1 cellular context compared by ENCODE assay signal in the genomic region with DNA sequence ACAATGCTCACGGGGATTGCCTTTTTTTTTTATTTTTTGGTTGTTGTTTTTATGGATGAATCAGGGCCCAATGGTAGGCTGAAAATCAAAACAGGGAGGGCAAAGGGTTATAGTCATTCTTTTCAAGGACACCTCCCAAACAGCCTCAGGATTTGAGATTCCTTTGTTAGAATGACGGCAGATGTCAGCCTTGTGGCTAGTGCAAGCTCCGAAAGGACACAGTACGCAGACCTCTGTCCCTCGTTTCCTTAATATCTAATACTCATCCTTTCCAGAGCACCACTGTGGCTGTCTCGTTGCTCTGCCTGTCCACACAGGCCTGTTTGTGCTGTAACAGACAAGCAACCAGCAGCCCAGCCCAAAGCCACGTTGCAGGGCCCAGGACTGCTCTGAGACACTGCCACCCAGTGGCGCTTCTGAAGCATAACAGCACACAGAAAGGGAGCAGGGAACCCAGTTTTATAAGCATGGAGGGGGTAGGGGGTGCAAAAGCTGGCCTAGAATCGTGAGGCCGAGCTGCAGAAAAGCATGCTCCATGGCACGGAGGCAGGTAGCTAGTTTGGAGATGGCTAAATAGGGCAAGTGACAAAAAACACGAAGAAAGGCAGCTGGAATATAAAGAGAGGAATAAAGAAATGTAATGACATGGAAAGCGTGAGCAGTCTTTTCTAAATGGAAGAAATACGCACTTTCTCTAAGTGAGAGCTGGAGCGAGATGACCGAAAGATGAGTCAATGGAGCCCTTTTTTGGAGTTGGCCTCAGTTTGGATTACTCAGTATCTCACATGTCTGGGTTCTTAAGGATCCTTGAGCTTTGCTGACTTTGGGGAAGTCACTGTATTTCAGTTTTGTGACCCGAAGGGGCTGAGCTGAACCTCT.
TF ChIP-seq lines count a peak whose summit lies in the region.

No MANE protein-coding gene starts in this region.

TF ChIP-seq in HepG2, 621 proteins besides CTCF, POLR2A, EP300 and RAD21 (continued from another document and continues in another):
- TF ChIP-seq, protein P1, sequence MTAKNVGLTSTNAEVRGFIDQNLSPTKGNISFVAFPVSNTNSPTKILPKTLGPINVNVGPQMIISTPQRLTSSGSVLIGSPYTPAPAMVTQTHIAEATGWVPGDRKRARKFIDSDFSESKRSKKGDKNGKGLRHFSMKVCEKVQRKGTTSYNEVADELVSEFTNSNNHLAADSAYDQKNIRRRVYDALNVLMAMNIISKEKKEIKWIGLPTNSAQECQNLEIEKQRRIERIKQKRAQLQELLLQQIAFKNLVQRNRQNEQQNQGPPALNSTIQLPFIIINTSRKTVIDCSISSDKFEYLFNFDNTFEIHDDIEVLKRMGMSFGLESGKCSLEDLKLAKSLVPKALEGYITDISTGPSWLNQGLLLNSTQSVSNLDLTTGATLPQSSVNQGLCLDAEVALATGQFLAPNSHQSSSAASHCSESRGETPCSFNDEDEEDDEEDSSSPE (CRISPR knock-in tag; IDR thresholded peaks at IDR 0.05), result no peak
- peak; percentile 56 for TF ChIP-seq FOSL2 (CRISPR knock-in tag; IDR thresholded peaks at IDR 0.05)
- TF ChIP-seq FOXA3 (CRISPR knock-in tag; IDR thresholded peaks at IDR 0.05), result peak; percentile 42; the same call in 1 of the 2 replicates
- peak in 1 of 2 experiments; percentile 49; a peak in 1 of 4 replicates for TF ChIP-seq KLF16 (CRISPR knock-in tag; IDR thresholded peaks at IDR 0.05)
- TF ChIP-seq HOXA7 (CRISPR knock-in tag; IDR thresholded peaks at IDR 0.05), result no peak
- TF ChIP-seq ZNF350 (CRISPR knock-in tag; IDR thresholded peaks at IDR 0.05; ENCODE audit: borderline replicate concordance, low read depth), result peak; percentile 39; the same call in 1 of the 2 replicates
- TF ChIP-seq, protein P2, sequence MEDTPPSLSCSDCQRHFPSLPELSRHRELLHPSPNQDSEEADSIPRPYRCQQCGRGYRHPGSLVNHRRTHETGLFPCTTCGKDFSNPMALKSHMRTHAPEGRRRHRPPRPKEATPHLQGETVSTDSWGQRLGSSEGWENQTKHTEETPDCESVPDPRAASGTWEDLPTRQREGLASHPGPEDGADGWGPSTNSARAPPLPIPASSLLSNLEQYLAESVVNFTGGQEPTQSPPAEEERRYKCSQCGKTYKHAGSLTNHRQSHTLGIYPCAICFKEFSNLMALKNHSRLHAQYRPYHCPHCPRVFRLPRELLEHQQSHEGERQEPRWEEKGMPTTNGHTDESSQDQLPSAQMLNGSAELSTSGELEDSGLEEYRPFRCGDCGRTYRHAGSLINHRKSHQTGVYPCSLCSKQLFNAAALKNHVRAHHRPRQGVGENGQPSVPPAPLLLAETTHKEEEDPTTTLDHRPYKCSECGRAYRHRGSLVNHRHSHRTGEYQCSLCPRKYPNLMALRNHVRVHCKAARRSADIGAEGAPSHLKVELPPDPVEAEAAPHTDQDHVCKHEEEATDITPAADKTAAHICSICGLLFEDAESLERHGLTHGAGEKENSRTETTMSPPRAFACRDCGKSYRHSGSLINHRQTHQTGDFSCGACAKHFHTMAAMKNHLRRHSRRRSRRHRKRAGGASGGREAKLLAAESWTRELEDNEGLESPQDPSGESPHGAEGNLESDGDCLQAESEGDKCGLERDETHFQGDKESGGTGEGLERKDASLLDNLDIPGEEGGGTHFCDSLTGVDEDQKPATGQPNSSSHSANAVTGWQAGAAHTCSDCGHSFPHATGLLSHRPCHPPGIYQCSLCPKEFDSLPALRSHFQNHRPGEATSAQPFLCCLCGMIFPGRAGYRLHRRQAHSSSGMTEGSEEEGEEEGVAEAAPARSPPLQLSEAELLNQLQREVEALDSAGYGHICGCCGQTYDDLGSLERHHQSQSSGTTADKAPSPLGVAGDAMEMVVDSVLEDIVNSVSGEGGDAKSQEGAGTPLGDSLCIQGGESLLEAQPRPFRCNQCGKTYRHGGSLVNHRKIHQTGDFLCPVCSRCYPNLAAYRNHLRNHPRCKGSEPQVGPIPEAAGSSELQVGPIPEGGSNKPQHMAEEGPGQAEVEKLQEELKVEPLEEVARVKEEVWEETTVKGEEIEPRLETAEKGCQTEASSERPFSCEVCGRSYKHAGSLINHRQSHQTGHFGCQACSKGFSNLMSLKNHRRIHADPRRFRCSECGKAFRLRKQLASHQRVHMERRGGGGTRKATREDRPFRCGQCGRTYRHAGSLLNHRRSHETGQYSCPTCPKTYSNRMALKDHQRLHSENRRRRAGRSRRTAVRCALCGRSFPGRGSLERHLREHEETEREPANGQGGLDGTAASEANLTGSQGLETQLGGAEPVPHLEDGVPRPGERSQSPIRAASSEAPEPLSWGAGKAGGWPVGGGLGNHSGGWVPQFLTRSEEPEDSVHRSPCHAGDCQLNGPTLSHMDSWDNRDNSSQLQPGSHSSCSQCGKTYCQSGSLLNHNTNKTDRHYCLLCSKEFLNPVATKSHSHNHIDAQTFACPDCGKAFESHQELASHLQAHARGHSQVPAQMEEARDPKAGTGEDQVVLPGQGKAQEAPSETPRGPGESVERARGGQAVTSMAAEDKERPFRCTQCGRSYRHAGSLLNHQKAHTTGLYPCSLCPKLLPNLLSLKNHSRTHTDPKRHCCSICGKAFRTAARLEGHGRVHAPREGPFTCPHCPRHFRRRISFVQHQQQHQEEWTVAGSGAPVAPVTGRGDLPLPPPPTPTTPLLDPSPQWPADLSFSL (CRISPR knock-in tag; IDR thresholded peaks at IDR 0.05), result no peak; the same call in 1 of the 2 replicates
- no peak for TF ChIP-seq NONO (IDR thresholded peaks at IDR 0.05)
- TF ChIP-seq NONO (CRISPR knock-in tag; conservative IDR thresholded peaks at IDR 0.05), result 0 out of 2 replicates have a peak, but pooled peaks have one; percentile 36
- TF ChIP-seq ZNF746 (CRISPR knock-in tag; IDR thresholded peaks at IDR 0.05), result 0 out of 2 replicates have a peak, but pooled peaks have one; percentile 27
- TF ChIP-seq, protein P3, sequence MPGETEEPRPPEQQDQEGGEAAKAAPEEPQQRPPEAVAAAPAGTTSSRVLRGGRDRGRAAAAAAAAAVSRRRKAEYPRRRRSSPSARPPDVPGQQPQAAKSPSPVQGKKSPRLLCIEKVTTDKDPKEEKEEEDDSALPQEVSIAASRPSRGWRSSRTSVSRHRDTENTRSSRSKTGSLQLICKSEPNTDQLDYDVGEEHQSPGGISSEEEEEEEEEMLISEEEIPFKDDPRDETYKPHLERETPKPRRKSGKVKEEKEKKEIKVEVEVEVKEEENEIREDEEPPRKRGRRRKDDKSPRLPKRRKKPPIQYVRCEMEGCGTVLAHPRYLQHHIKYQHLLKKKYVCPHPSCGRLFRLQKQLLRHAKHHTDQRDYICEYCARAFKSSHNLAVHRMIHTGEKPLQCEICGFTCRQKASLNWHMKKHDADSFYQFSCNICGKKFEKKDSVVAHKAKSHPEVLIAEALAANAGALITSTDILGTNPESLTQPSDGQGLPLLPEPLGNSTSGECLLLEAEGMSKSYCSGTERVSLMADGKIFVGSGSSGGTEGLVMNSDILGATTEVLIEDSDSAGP (CRISPR knock-in tag; IDR thresholded peaks at IDR 0.05; ENCODE audit: borderline replicate concordance), result peak; percentile 69
- no peak for TF ChIP-seq PCBP1 (IDR thresholded peaks at IDR 0.05; ENCODE audit: borderline replicate concordance, low read depth, low read length)
- peak; percentile 21; the same call in 1 of the 2 replicates for TF ChIP-seq GABPB1 (CRISPR knock-in tag; IDR thresholded peaks at IDR 0.05)
- TF ChIP-seq MYC (CRISPR knock-in tag; IDR thresholded peaks at IDR 0.05; ENCODE audit: borderline replicate concordance), result peak; percentile 87; the same call in 1 of the 2 replicates
- TF ChIP-seq ZNF225 (CRISPR knock-in tag; IDR thresholded peaks at IDR 0.05), result peak; percentile 43; the same call in 1 of the 2 replicates
- TF ChIP-seq, protein P4, sequence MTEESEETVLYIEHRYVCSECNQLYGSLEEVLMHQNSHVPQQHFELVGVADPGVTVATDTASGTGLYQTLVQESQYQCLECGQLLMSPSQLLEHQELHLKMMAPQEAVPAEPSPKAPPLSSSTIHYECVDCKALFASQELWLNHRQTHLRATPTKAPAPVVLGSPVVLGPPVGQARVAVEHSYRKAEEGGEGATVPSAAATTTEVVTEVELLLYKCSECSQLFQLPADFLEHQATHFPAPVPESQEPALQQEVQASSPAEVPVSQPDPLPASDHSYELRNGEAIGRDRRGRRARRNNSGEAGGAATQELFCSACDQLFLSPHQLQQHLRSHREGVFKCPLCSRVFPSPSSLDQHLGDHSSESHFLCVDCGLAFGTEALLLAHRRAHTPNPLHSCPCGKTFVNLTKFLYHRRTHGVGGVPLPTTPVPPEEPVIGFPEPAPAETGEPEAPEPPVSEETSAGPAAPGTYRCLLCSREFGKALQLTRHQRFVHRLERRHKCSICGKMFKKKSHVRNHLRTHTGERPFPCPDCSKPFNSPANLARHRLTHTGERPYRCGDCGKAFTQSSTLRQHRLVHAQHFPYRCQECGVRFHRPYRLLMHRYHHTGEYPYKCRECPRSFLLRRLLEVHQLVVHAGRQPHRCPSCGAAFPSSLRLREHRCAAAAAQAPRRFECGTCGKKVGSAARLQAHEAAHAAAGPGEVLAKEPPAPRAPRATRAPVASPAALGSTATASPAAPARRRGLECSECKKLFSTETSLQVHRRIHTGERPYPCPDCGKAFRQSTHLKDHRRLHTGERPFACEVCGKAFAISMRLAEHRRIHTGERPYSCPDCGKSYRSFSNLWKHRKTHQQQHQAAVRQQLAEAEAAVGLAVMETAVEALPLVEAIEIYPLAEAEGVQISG (CRISPR knock-in tag; IDR thresholded peaks at IDR 0.05), result peak; percentile 53; the same call in 1 of the 2 replicates
- TF ChIP-seq ZSCAN21 (CRISPR knock-in tag; IDR thresholded peaks at IDR 0.05; ENCODE audit: borderline replicate concordance), result 0 out of 2 replicates have a peak, but pooled peaks have one; percentile 51
- TF ChIP-seq GATAD2A (CRISPR knock-in tag; IDR thresholded peaks at IDR 0.05), result peak; percentile 69
- no peak for TF ChIP-seq NFATC3 (CRISPR knock-in tag; IDR thresholded peaks at IDR 0.05)
- TF ChIP-seq, protein P5, sequence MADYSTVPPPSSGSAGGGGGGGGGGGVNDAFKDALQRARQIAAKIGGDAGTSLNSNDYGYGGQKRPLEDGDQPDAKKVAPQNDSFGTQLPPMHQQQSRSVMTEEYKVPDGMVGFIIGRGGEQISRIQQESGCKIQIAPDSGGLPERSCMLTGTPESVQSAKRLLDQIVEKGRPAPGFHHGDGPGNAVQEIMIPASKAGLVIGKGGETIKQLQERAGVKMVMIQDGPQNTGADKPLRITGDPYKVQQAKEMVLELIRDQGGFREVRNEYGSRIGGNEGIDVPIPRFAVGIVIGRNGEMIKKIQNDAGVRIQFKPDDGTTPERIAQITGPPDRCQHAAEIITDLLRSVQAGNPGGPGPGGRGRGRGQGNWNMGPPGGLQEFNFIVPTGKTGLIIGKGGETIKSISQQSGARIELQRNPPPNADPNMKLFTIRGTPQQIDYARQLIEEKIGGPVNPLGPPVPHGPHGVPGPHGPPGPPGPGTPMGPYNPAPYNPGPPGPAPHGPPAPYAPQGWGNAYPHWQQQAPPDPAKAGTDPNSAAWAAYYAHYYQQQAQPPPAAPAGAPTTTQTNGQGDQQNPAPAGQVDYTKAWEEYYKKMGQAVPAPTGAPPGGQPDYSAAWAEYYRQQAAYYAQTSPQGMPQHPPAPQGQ (CRISPR knock-in tag; IDR thresholded peaks at IDR 0.05; ENCODE audit: borderline replicate concordance), result 0 out of 2 replicates have a peak, but pooled peaks have one; percentile 66
- peak; percentile 39; the same call in 1 of the 2 replicates for TF ChIP-seq ZMYM4 (CRISPR knock-in tag; IDR thresholded peaks at IDR 0.05)
- TF ChIP-seq, protein P6, sequence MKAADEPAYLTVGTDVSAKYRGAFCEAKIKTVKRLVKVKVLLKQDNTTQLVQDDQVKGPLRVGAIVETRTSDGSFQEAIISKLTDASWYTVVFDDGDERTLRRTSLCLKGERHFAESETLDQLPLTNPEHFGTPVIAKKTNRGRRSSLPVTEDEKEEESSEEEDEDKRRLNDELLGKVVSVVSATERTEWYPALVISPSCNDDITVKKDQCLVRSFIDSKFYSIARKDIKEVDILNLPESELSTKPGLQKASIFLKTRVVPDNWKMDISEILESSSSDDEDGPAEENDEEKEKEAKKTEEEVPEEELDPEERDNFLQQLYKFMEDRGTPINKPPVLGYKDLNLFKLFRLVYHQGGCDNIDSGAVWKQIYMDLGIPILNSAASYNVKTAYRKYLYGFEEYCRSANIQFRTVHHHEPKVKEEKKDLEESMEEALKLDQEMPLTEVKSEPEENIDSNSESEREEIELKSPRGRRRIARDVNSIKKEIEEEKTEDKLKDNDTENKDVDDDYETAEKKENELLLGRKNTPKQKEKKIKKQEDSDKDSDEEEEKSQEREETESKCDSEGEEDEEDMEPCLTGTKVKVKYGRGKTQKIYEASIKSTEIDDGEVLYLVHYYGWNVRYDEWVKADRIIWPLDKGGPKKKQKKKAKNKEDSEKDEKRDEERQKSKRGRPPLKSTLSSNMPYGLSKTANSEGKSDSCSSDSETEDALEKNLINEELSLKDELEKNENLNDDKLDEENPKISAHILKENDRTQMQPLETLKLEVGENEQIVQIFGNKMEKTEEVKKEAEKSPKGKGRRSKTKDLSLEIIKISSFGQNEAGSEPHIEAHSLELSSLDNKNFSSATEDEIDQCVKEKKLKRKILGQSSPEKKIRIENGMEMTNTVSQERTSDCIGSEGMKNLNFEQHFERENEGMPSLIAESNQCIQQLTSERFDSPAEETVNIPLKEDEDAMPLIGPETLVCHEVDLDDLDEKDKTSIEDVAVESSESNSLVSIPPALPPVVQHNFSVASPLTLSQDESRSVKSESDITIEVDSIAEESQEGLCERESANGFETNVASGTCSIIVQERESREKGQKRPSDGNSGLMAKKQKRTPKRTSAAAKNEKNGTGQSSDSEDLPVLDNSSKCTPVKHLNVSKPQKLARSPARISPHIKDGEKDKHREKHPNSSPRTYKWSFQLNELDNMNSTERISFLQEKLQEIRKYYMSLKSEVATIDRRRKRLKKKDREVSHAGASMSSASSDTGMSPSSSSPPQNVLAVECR (CRISPR knock-in tag; IDR thresholded peaks at IDR 0.05; ENCODE audit: borderline replicate concordance), result peak; percentile 26; the same call in 1 of the 2 replicates
- no peak for TF ChIP-seq ATF7-NPFF (CRISPR knock-in tag; IDR thresholded peaks at IDR 0.05; ENCODE audit: low read depth)
- TF ChIP-seq ETV5 (CRISPR knock-in tag; IDR thresholded peaks at IDR 0.05; ENCODE audit: borderline replicate concordance), result peak; percentile 8; the same call in 1 of the 2 replicates
- TF ChIP-seq ZFY (CRISPR knock-in tag; IDR thresholded peaks at IDR 0.05), result peak; percentile 59
- TF ChIP-seq, protein P7, sequence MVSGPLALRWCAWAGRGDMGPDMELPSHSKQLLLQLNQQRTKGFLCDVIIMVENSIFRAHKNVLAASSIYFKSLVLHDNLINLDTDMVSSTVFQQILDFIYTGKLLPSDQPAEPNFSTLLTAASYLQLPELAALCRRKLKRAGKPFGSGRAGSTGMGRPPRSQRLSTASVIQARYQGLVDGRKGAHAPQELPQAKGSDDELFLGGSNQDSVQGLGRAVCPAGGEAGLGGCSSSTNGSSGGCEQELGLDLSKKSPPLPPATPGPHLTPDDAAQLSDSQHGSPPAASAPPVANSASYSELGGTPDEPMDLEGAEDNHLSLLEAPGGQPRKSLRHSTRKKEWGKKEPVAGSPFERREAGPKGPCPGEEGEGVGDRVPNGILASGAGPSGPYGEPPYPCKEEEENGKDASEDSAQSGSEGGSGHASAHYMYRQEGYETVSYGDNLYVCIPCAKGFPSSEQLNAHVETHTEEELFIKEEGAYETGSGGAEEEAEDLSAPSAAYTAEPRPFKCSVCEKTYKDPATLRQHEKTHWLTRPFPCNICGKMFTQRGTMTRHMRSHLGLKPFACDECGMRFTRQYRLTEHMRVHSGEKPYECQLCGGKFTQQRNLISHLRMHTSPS (CRISPR knock-in tag; IDR thresholded peaks at IDR 0.05; ENCODE audit: low read depth), result no peak
